ENCODE assay signal across 12 cellular contexts in the genomic region with DNA sequence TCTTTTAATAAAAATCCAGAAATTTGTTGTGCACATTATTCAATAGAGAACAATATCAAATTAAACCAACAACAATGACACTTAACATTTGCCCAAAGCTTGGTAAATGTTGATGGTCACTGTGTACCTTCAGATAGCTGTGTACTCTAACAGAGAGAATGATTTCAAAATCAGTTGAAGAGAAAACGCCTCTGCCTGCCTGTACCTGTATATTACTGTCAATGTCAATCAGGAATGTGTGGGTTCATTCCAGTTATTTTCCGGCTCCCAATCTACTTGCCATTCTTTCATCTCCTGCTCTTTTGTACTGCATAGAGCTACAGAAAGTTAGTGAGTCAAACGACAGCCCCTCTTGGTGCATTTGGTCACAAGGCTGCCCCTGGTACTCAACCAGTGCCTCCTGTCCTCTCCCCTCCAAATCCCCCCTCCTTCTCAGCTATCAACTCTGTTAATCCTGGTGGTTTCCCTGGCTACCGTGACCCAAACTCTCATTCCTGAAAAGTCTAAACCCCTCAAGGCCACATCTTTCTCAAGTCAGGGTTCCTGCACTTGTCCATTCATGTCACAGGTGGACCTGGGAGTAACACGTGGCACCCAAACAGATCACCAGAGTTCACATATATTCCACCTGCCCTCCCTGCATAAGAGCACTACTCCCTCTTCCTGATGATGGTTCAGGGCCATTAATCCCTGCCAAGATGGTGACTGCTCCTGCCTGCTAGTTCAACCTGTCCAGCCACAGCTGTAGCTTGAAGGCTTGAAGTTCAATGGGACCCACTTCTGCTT.
"Had no signal": no experiment of that assay in that cellular context is flagged by ENCODE, and none has a peak within 500 bp of the region (broad histone marks: within the 10 kb centered on the region; RNA-seq: fewer than 3 reads in every experiment).

No MANE protein-coding gene starts in this region.

- H3K27ac Mint-ChIP-seq: activated CD4-positive, alpha-beta T cell treated with anti-CD3 and anti-CD28 coated beads, Interleukin-2, amount 10 ng/mL, durations not matched to agents 24 days and 14 days; activated T-helper 17 cell treated with anti-CD3 and anti-CD28 coated beads, Interleukin-2, amount 50 U/mL, for 72 hours; WTC11 had no signal

- H3K9me3 ChIP-seq: adrenal gland had no signal

- DNase-seq: activated CD4-positive, alpha-beta T cell treated with anti-CD3 and anti-CD28 coated beads, Interleukin-2, amount 10 ng/mL, durations not matched to agents 24 days and 14 days; activated naive CD4-positive, alpha-beta T cell treated with anti-CD3 and anti-CD28 coated beads for 36 hours; adrenal gland; effector memory CD4-positive, alpha-beta T cell; left cardiac atrium; mesendoderm; stimulated activated CD4-positive, alpha-beta T cell treated with anti-CD3 and anti-CD28 coated beads, Interleukin-4, amount 100 ng/mL, for 24 hours had no signal

- H3K4me3 ChIP-seq: adrenal gland, SK-N-MC, tibial nerve had no signal

- H3K27me3 ChIP-seq: adrenal gland, tibial nerve had no signal

- H3K4me3 Mint-ChIP-seq: activated naive CD4-positive, alpha-beta T cell treated with anti-CD3 and anti-CD28 coated beads for 36 hours; WTC11 had no signal

- H3K27ac ChIP-seq: adrenal gland, parathyroid adenoma, SK-N-MC, tibial nerve had no signal

- H2AFZ ChIP-seq: parathyroid adenoma had no signal

- H3K9me3 Mint-ChIP-seq: activated T-helper 17 cell treated with anti-CD3 and anti-CD28 coated beads, Interleukin-2, amount 50 U/mL, for 72 hours had no signal

- H3K79me2 ChIP-seq: parathyroid adenoma had no signal

- ATAC-seq: activated T-helper 17 cell treated with anti-CD3 and anti-CD28 coated beads, Interleukin-2, amount 50 U/mL, for 72 hours; left cardiac atrium; WTC11 had no signal

- H3K27me3 Mint-ChIP-seq: activated T-helper 17 cell treated with anti-CD3 and anti-CD28 coated beads, Interleukin-2, amount 50 U/mL, for 72 hours had no signal

- H3K36me3 ChIP-seq: adrenal gland, tibial nerve had no signal

- H3K9ac ChIP-seq: parathyroid adenoma had no signal
